Comparison of ENCODE assay signal across 17 cellular contexts in the genomic region with DNA sequence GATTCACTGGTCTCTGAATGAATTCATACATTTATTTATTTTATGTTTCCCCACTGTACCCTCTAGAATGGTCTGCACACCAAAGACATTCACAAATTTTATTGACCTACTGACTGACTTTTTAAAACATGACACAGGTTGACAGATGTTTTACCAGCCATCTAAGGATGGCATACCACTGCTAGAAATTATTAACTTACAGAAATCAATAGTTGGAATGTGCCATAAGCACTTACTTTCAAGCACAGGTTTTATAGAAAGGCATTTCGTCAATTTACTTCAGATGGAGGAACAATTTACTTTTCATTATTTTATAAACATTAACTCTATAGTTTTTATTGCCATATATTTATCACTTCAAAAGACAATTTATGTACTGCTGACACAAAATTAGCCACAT.
DNase-seq lines count a peak whose midpoint lies in the region; ATAC-seq and TF ChIP-seq lines count a peak whose summit lies in the region.
"Had no signal": no experiment of that assay in that cellular context is flagged by ENCODE, and none has a peak within 500 bp of the region (broad histone marks: within the 10 kb centered on the region; RNA-seq: fewer than 3 reads in every experiment).

No MANE protein-coding gene starts in this region.

- H3K4me3 Mint-ChIP-seq in nephron = no peak overlapping the region
- no peak overlapping the region for H3K4me3 Mint-ChIP-seq in T-helper 17 cell
- H3K4me3 Mint-ChIP-seq: B cell; CD4-positive, CD25-positive, alpha-beta regulatory T cell; CD8-positive, alpha-beta T cell had no signal

- H3K9me3 Mint-ChIP-seq in nephron = peaks cover 2% of the 10 kb centered on the region

- ATAC-seq in left lobe of liver (peak; percentile 46), HG03280 (IDR thresholded peaks at IDR 0.05; ENCODE audit: unreplicated experiment) (no peak), T-helper 17 cell (no peak)
- ATAC-seq: CD8-positive, alpha-beta T cell; GM12878 had no signal

- H3K27ac Mint-ChIP-seq in nephron (peak overlapping the region; percentile 47 to 93 (median 50)), T-helper 17 cell (no peak overlapping the region)
- H3K27ac Mint-ChIP-seq: B cell; CD4-positive, CD25-positive, alpha-beta regulatory T cell; CD8-positive, alpha-beta T cell had no signal

- H3K4me1 Mint-ChIP-seq in nephron (no peaks in the 10 kb centered on the region), T-helper 17 cell (no peaks in the 10 kb centered on the region)
- H3K4me1 Mint-ChIP-seq: B cell; CD4-positive, CD25-positive, alpha-beta regulatory T cell had no signal

- peak; percentile 8 for DNase-seq in NCI-H69 (lab: John Stamatoyannopoulos, UW)
- DNase-seq in left lobe of liver (ENCODE audit: low spot score) = no peak
- DNase-seq in COLO829 (ENCODE audit: low spot score) = no peak
- DNase-seq in T-helper 17 cell = no peak
- DNase-seq: CD4-positive, CD25-positive, alpha-beta regulatory T cell; CD8-positive, alpha-beta T cell; DMS 273 treated with DMSO at 0.1 percent for 48 hours; DMS79; EL; GDM1; GM23248; HCEC 1CT had no signal

- H3K27me3 Mint-ChIP-seq in nephron (ENCODE audit: low read depth) = no peaks in the 10 kb centered on the region
- H3K27me3 Mint-ChIP-seq in T-helper 17 cell = no peaks in the 10 kb centered on the region
- H3K27me3 Mint-ChIP-seq: B cell; CD4-positive, CD25-positive, alpha-beta regulatory T cell had no signal

- TF ChIP-seq CTCF in nephron (IDR thresholded peaks at IDR 0.05; ENCODE audit: unreplicated experiment in 3 of 3) = no peak

- no peaks in the 10 kb centered on the region for H3K9me3 ChIP-seq in T-helper 17 cell (ENCODE audit: control insufficient read depth, low read length, poor library complexity, severe bottlenecking)
- H3K9me3 ChIP-seq: BLaER1 had no signal

- H3K36me3 Mint-ChIP-seq in nephron (ENCODE audit: low read depth) (no peaks in the 10 kb centered on the region), T-helper 17 cell (ENCODE audit: low read depth) (no peaks in the 10 kb centered on the region)
- H3K36me3 Mint-ChIP-seq: CD4-positive, CD25-positive, alpha-beta regulatory T cell; CD8-positive, alpha-beta T cell had no signal
